12 cellular contexts compared by ENCODE assay signal in the genomic region with DNA sequence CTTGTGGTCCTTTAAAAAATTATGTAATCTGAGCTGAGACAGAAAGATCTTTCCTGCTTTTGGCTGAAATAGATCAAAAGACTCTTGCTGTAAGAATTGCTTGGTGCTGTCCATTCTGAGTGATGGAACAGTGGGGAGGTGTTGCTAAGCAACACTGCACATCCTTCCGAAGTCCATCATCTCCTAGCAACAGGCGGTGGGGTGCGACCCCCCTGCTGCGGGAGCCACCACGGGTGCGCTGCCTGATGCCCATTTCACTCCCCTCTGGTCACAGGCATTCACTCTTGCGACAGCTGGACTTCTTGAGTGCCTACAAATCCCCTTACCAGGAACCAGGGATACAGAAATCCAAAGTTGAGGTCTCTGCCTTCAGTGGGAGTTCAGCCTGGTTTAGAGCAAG.
DNase-seq lines count a peak whose midpoint lies in the region; ATAC-seq and TF ChIP-seq lines count a peak whose summit lies in the region.
"Had no signal": no experiment of that assay in that cellular context is flagged by ENCODE, and none has a peak within 500 bp of the region (broad histone marks: within the 10 kb centered on the region; RNA-seq: fewer than 3 reads in every experiment).

No MANE protein-coding gene starts in this region.

- peak overlapping the region; percentile 99 for H3K27ac Mint-ChIP-seq in neural progenitor cell
- H3K27ac Mint-ChIP-seq: B cell had no signal

- H3K27me3 ChIP-seq in BLaER1 treated with 17β-estradiol and CSF1 and Interleukin-3, amounts not matched to agents 10 nM and 100 nM, result no peaks in the 10 kb centered on the region
- H3K27me3 ChIP-seq in neural progenitor cell (no peaks in the 10 kb centered on the region), upper lobe of right lung (no peaks in the 10 kb centered on the region)

- TF ChIP-seq CTCF in neural progenitor cell (IDR thresholded peaks at IDR 0.05), result no peak
- no peak for TF ChIP-seq CTCF in upper lobe of right lung (IDR thresholded peaks at IDR 0.05)

- H3K27ac ChIP-seq in BLaER1 treated with 17β-estradiol and CSF1 and Interleukin-3, amounts not matched to agents 10 nM and 100 nM, result no peak overlapping the region
- H3K27ac ChIP-seq in neural progenitor cell (no peak overlapping the region), upper lobe of right lung (no peak overlapping the region)

- peaks cover 0 to 33% (median 24%) of the 10 kb centered on the region in 10 experiments; a peak in 15 of 20 replicates for H3K4me1 ChIP-seq in BLaER1 treated with 17β-estradiol and CSF1 and Interleukin-3, amounts not matched to agents 10 nM and 100 nM
- no peaks in the 10 kb centered on the region for H3K4me1 ChIP-seq in neural progenitor cell
- H3K4me1 ChIP-seq in upper lobe of right lung, result peaks cover 4% of the 10 kb centered on the region

- 0 out of 22 replicates have a peak, but pooled peaks cover 0 to 4% (median 0%) of the 10 kb centered on the region in 11 experiments for H3K9me3 ChIP-seq in BLaER1 treated with 17β-estradiol and CSF1 and Interleukin-3, amounts not matched to agents 10 nM and 100 nM (replicated peaks in 1 of 11)
- no peaks in the 10 kb centered on the region for H3K9me3 ChIP-seq in neural progenitor cell (ENCODE audit: low read depth)
- no peaks in the 10 kb centered on the region for H3K9me3 ChIP-seq in upper lobe of right lung

- H3K27me3 Mint-ChIP-seq in neural progenitor cell (ENCODE audit: insufficient read depth, low read depth), result peaks cover 14% of the 10 kb centered on the region

- H3K36me3 Mint-ChIP-seq in neural progenitor cell, result no peaks in the 10 kb centered on the region

- no peaks in the 10 kb centered on the region for H3F3A ChIP-seq in neural progenitor cell (ENCODE audit: low read depth)

- no peak overlapping the region for H2AFZ ChIP-seq in neural progenitor cell (replicated peaks)

- no peaks in the 10 kb centered on the region for H4K20me1 ChIP-seq in BLaER1 treated with 17β-estradiol and CSF1 and Interleukin-3, amounts not matched to agents 10 nM and 100 nM
- H4K20me1 ChIP-seq in neural progenitor cell (ENCODE audit: low read depth), result no peaks in the 10 kb centered on the region

- peak overlapping the region in 8 of 11 experiments; percentile 22 to 61 (median 52); a peak in 15 of 22 replicates for H3K4me2 ChIP-seq in BLaER1 treated with 17β-estradiol and CSF1 and Interleukin-3, amounts not matched to agents 10 nM and 100 nM
- H3K4me2 ChIP-seq in neural progenitor cell, result no peak overlapping the region

- ATAC-seq in GM19328 (IDR thresholded peaks at IDR 0.05; ENCODE audit: unreplicated experiment) (no peak), upper lobe of right lung (no peak)
- ATAC-seq: GM12878 had no signal

- no peak overlapping the region for H3K9ac ChIP-seq in BLaER1 treated with 17β-estradiol and CSF1 and Interleukin-3, amounts not matched to agents 10 nM and 100 nM
- no peak overlapping the region for H3K9ac ChIP-seq in neural progenitor cell

- no peak overlapping the region for H3K4me3 ChIP-seq in BLaER1 treated with 17β-estradiol and CSF1 and Interleukin-3, amounts not matched to agents 10 nM and 100 nM
- H3K4me3 ChIP-seq in neural progenitor cell (no peak overlapping the region), upper lobe of right lung (no peak overlapping the region)
- H3K4me3 ChIP-seq: GM12878 had no signal

- H3K4me1 Mint-ChIP-seq in neural progenitor cell, result peaks cover 66% of the 10 kb centered on the region
- H3K4me1 Mint-ChIP-seq: B cell had no signal

- no peaks in the 10 kb centered on the region for H3K79me2 ChIP-seq in neural progenitor cell (ENCODE audit: low read depth)

- H3K36me3 ChIP-seq in BLaER1 treated with 17β-estradiol and CSF1 and Interleukin-3, amounts not matched to agents 10 nM and 100 nM, result no peaks in the 10 kb centered on the region
- H3K36me3 ChIP-seq in neural progenitor cell (no peaks in the 10 kb centered on the region), upper lobe of right lung (no peaks in the 10 kb centered on the region)

- H3K4me3 Mint-ChIP-seq in neural progenitor cell, result peak overlapping the region; percentile 59
- H3K4me3 Mint-ChIP-seq: B cell had no signal

- H3K9me3 Mint-ChIP-seq in neural progenitor cell, result peaks cover 7% of the 10 kb centered on the region

- intact Hi-C loops in upper lobe of right lung (cut with DNase I), result no loop called here

- DNase-seq in NCI-H524 (lab: John Stamatoyannopoulos, UW) (peak; percentile 82 to 89), left kidney (ENCODE audit: low read depth, low spot score) (peak; percentile 36), neural progenitor cell (ENCODE audit: low spot score) (peak; percentile 24), upper lobe of right lung (no peak), germinal center (ENCODE audit: low spot score) (no peak)
- DNase-seq: MV-4-11, NCI-H446 treated with DMSO at 0.1 percent for 48 hours, SIG-M5 had no signal

Comparison
In these comparisons a context has a peak if more than half of its experiments do, and no peak if none do; other contexts are left out.
1. DNase-seq: peak in NCI-H524 (2 of 2), left kidney (single experiment) and neural progenitor cell (single experiment); none in upper lobe of right lung (single experiment) and germinal center (single experiment).